Comparison of ENCODE assay signal across 1 cellular context in the genomic region with DNA sequence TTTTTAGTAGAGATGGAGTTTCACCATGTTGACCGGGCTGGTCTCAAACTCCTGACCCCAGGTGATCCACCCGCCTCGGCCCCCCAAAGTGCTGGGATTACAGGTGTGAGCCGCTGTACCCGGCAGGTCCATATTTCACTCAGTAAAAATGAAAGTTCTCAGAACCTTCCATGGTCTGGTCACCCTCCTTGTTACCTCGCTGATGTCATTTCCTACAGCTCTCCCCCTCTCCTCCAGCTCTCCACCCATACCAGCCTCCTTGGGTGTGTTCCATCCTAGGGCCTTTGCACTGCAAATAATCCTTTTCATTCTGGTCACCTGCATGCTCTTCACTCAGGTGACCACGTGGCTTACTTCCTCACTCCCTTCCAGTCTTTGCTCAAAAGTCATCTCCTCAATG.
TF ChIP-seq lines count a peak whose summit lies in the region.

No MANE protein-coding gene starts in this region.

TF ChIP-seq in GM12878, 131 proteins besides CTCF, POLR2A, EP300 and RAD21 (continued from another document):
- TF ChIP-seq, protein P1, sequence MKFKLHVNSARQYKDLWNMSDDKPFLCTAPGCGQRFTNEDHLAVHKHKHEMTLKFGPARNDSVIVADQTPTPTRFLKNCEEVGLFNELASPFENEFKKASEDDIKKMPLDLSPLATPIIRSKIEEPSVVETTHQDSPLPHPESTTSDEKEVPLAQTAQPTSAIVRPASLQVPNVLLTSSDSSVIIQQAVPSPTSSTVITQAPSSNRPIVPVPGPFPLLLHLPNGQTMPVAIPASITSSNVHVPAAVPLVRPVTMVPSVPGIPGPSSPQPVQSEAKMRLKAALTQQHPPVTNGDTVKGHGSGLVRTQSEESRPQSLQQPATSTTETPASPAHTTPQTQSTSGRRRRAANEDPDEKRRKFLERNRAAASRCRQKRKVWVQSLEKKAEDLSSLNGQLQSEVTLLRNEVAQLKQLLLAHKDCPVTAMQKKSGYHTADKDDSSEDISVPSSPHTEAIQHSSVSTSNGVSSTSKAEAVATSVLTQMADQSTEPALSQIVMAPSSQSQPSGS (IDR thresholded peaks at IDR 0.05; ENCODE audit: low read length): peak; percentile 73; the same call in 1 of the 2 replicates
- peak; percentile 57; the same call in 1 of the 2 replicates for TF ChIP-seq CREB1 (IDR thresholded peaks at IDR 0.05; ENCODE audit: low read depth)
- TF ChIP-seq EGR1 (IDR thresholded peaks at IDR 0.05; ENCODE audit: borderline replicate concordance in 1 of 2, low read depth in 2 of 2, low read length in 2 of 2): 0 out of 3 replicates have a peak, but pooled peaks of 1 of the 2 experiments have one; percentile 19
- no peak; the same call in 1 of the 2 replicates for TF ChIP-seq YY1 (IDR thresholded peaks at IDR 0.05; ENCODE audit: low read depth, low read length)
- TF ChIP-seq ATF7 (IDR thresholded peaks at IDR 0.05; ENCODE audit: low read depth): peak; percentile 25; the same call in 1 of the 2 replicates
- no peak for TF ChIP-seq KDM1A (IDR thresholded peaks at IDR 0.05; ENCODE audit: borderline replicate concordance)
- TF ChIP-seq FOXM1 (IDR thresholded peaks at IDR 0.05; ENCODE audit: low read depth, low read length): peak; percentile 34; the same call in 1 of the 2 replicates
- peak; percentile 90 for TF ChIP-seq EED (IDR thresholded peaks at IDR 0.05; ENCODE audit: low read depth)
- TF ChIP-seq RUNX3 (IDR thresholded peaks at IDR 0.05; ENCODE audit: low read length): peak; percentile 57; the same call in 1 of the 2 replicates
- TF ChIP-seq STAT1 (conservative IDR thresholded peaks at IDR 0.05): no peak
- peak; percentile 70 for TF ChIP-seq JUNB (IDR thresholded peaks at IDR 0.05)
- peak; percentile 72; the same call in 1 of the 2 replicates for TF ChIP-seq CREM (IDR thresholded peaks at IDR 0.05; ENCODE audit: low read depth)
- TF ChIP-seq NFIC (IDR thresholded peaks at IDR 0.05; ENCODE audit: low read depth, low read length): 0 out of 2 replicates have a peak, but pooled peaks have one; percentile 49
TF ChIP-seq in GM12878: peak in this region for 12.
